In genomic region chr21:32335601-32336575, GRCh38 we compare ENCODE assay signal across 14 cellular contexts. TPM values are rescaled to one million over a fixed set of nuclear protein-coding genes. Genes with fewer than 3 reads are reported as not detected.
A peak's percentile ranks its signal among the peaks of the same experiment; 100 is the strongest.
DNase-seq lines count a peak whose midpoint lies in the region; ATAC-seq lines count a peak whose summit lies in the region.
"Had no signal": no experiment of that assay in that cellular context is flagged by ENCODE, and none has a peak within 500 bp of the region (broad histone marks: within the 10 kb centered on the region; RNA-seq: fewer than 3 reads in every experiment).

No MANE protein-coding gene starts in this region.

- no peak overlapping the region for H2AFZ ChIP-seq in mesenchymal stem cell (ENCODE audit: low read depth, low read length)

- no peak overlapping the region for H3K18ac ChIP-seq in mesenchymal stem cell (ENCODE audit: low read depth in 1 of 2, low read length in 2 of 2)

- H3K4me1 ChIP-seq in ectodermal cell (ENCODE audit: control insufficient read depth, insufficient read depth, low read length), result peaks cover 33% of the 10 kb centered on the region
- peaks cover 29% of the 10 kb centered on the region for H3K4me1 ChIP-seq in mesenchymal stem cell (ENCODE audit: control insufficient read depth, insufficient read depth, low read depth, low read length)

- no peak overlapping the region for H3K4me2 ChIP-seq in mesenchymal stem cell (ENCODE audit: low read length, poor library complexity, severe bottlenecking)

- WGBS in ectodermal cell, 2 experiments, result 80 to 82% methylated on average over 27 of the region's 27 CpGs
- WGBS in mesenchymal stem cell, result 92% methylated on average over 27 of the region's 27 CpGs

- no peaks in the 10 kb centered on the region for H3K9me3 ChIP-seq in ectodermal cell (ENCODE audit: control insufficient read depth, low read length)
- H3K9me3 ChIP-seq in mesenchymal stem cell (ENCODE audit: control insufficient read depth, low read length), result no peaks in the 10 kb centered on the region

- DNase-seq in NCI-H69 (lab: John Stamatoyannopoulos, UW) (peak; percentile 20), mesenchymal stem cell (no peak), NCI-H1105 treated with DMSO at 0.1 percent for 48 hours (lab: John Stamatoyannopoulos, UW) (no peak), SKM-1 treated with dmso at 0.1 percent for 144 hours (lab: John Stamatoyannopoulos, UW; ENCODE audit: unreplicated experiment) (no peak)
- DNase-seq: activated CD4-positive, alpha-beta T cell treated with anti-CD3 and anti-CD28 coated beads, Interleukin-2, amount 50 U/mL, for 48 hours; activated naive CD8-positive, alpha-beta T cell treated with anti-CD3 and anti-CD28 coated beads, Interleukin-2, amount 10 ng/mL, durations not matched to agents 7 days and 5 days; KBM-7; naive thymus-derived CD8-positive, alpha-beta T cell; NCI-H187 treated with DMSO at 0.1 percent for 48 hours had no signal

- H2BK5ac ChIP-seq in mesenchymal stem cell (ENCODE audit: low read depth, low read length, poor library complexity, severe bottlenecking), result no peak overlapping the region

- H3K9ac ChIP-seq in mesenchymal stem cell (ENCODE audit: low read length), result no peak overlapping the region

- no peak overlapping the region for H3K23ac ChIP-seq in mesenchymal stem cell (ENCODE audit: low read length in 2 of 2)

- no peak overlapping the region for H2BK120ac ChIP-seq in mesenchymal stem cell (ENCODE audit: low read depth, low read length)

- no peak overlapping the region for H2BK12ac ChIP-seq in mesenchymal stem cell (ENCODE audit: low read length in 2 of 2)

- no peak for ATAC-seq in HG03565 (IDR thresholded peaks at IDR 0.05; ENCODE audit: unreplicated experiment)
- ATAC-seq: naive thymus-derived CD8-positive, alpha-beta T cell; stimulated activated memory B cell treated with anti-CD40 and anti-IgM and Interleukin-4, amounts not matched to agents 10 μg/mL and 1 μg/mL and 100 μg/mL, for 72 hours had no signal

- H3K27me3 ChIP-seq in ectodermal cell (ENCODE audit: control insufficient read depth, insufficient read depth, low read length, poor library complexity, severe bottlenecking) (no peaks in the 10 kb centered on the region), mesenchymal stem cell (ENCODE audit: control insufficient read depth in 1 of 2, insufficient read depth in 1 of 2, low read length in 2 of 2) (no peaks in the 10 kb centered on the region)

- H3K4ac ChIP-seq in mesenchymal stem cell (ENCODE audit: low read depth in 1 of 2, low read length in 2 of 2), result no peak overlapping the region

- H3K27ac ChIP-seq in ectodermal cell (ENCODE audit: insufficient read depth, low read depth, low read length, poor library complexity, severe bottlenecking) (peak overlapping the region; percentile 33), mesenchymal stem cell (ENCODE audit: low read length, poor library complexity, severe bottlenecking) (peak overlapping the region; percentile 65), temporal lobe (ENCODE audit: low read depth, low read length) (peak overlapping the region; percentile 94)

- H2BK15ac ChIP-seq in mesenchymal stem cell (ENCODE audit: low read depth, poor library complexity, severe bottlenecking), result no peak overlapping the region

- H3K36me3 ChIP-seq in ectodermal cell (ENCODE audit: control insufficient read depth, insufficient read depth, low read length) (peaks cover 20% of the 10 kb centered on the region), mesenchymal stem cell (ENCODE audit: control insufficient read depth in 1 of 2, insufficient read depth in 2 of 2, low read depth in 1 of 2, low read length in 2 of 2) (peaks cover 50 to 94% of the 10 kb centered on the region in 2 experiments)

- H3K79me1 ChIP-seq in mesenchymal stem cell (replicated peaks; ENCODE audit: low read length, poor library complexity, severe bottlenecking), result peaks cover 18% of the 10 kb centered on the region

- no peak overlapping the region for H4K8ac ChIP-seq in mesenchymal stem cell (ENCODE audit: low read length)

- peak overlapping the region; percentile 51 for H2AK5ac ChIP-seq in mesenchymal stem cell (ENCODE audit: low read length, severe bottlenecking)

- no peak overlapping the region for H4K91ac ChIP-seq in mesenchymal stem cell (ENCODE audit: low read length)

- H3K4me3 ChIP-seq in ectodermal cell (ENCODE audit: insufficient read depth, low read depth, low read length) (no peak overlapping the region), mesenchymal stem cell (ENCODE audit: insufficient read depth in 1 of 2, low read depth in 1 of 2, low read length in 2 of 2) (no peak overlapping the region)

- H3K14ac ChIP-seq in mesenchymal stem cell (ENCODE audit: low read length in 2 of 2), result no peak overlapping the region

RNA-seq across cellular contexts. Expression of gene MRAP, which starts 37.2 kb away (rescaled TPM):
- not detected for polyA plus RNA-seq in ectodermal cell (2013, experiment 1 of 4)
- polyA plus RNA-seq in ectodermal cell (2013, experiment 2 of 4), result not detected
- not detected for polyA plus RNA-seq in ectodermal cell (2013, experiment 3 of 4)
- polyA plus RNA-seq in ectodermal cell (2013, experiment 4 of 4), result not detected
- not detected for polyA plus RNA-seq in mesenchymal stem cell (2013, experiment 1 of 2)
- polyA plus RNA-seq in mesenchymal stem cell (2013, experiment 2 of 2), result not detected
- not detected for total RNA-seq in temporal lobe
- total RNA-seq: activated naive CD8-positive, alpha-beta T cell treated with anti-CD3 and anti-CD28 coated beads, Interleukin-2, amount 10 ng/mL, durations not matched to agents 7 days and 5 days; naive thymus-derived CD8-positive, alpha-beta T cell; T-helper 2 cell treated with Interferon-gamma antibody and Interleukin-4, amounts not matched to agents 100 ng/mL and 5 ng/mL, for 36 hours had no signal
- polyA plus RNA-seq: naive thymus-derived CD8-positive, alpha-beta T cell had no signal

RNA-seq across cellular contexts. Expression of gene URB1, which starts 56.9 kb away (rescaled TPM):
- 12.0 TPM for polyA plus RNA-seq in ectodermal cell (2013, experiment 1 of 4)
- polyA plus RNA-seq in ectodermal cell (2013, experiment 2 of 4), result 14.6 TPM
- 9.4 TPM for polyA plus RNA-seq in ectodermal cell (2013, experiment 3 of 4)
- 10.0 TPM for polyA plus RNA-seq in ectodermal cell (2013, experiment 4 of 4)
- 2.4 TPM for polyA plus RNA-seq in mesenchymal stem cell (2013, experiment 1 of 2)
- 2.2 TPM for polyA plus RNA-seq in mesenchymal stem cell (2013, experiment 2 of 2)
- total RNA-seq in temporal lobe, result 12.3 TPM

RNA-seq across cellular contexts. Expression of gene MIS18A, which starts 57.0 kb away (rescaled TPM):
- polyA plus RNA-seq in ectodermal cell (2013, experiment 1 of 4), result 56.0 TPM
- polyA plus RNA-seq in ectodermal cell (2013, experiment 2 of 4), result 55.8 TPM
- polyA plus RNA-seq in ectodermal cell (2013, experiment 3 of 4), result 45.2 TPM
- polyA plus RNA-seq in ectodermal cell (2013, experiment 4 of 4), result 48.9 TPM
- polyA plus RNA-seq in mesenchymal stem cell (2013, experiment 1 of 2), result 7.5 TPM
- 8.1 TPM for polyA plus RNA-seq in mesenchymal stem cell (2013, experiment 2 of 2)
- 4.7 TPM for total RNA-seq in temporal lobe

Comparison
In these comparisons a context has a peak if more than half of its experiments do, and no peak if none do; other contexts are left out.
1. H3K27ac ChIP-seq: peak in every context shown above with its lines; median percentile 94 in temporal lobe; 65 in mesenchymal stem cell; 33 in ectodermal cell.